In the genomic region with DNA sequence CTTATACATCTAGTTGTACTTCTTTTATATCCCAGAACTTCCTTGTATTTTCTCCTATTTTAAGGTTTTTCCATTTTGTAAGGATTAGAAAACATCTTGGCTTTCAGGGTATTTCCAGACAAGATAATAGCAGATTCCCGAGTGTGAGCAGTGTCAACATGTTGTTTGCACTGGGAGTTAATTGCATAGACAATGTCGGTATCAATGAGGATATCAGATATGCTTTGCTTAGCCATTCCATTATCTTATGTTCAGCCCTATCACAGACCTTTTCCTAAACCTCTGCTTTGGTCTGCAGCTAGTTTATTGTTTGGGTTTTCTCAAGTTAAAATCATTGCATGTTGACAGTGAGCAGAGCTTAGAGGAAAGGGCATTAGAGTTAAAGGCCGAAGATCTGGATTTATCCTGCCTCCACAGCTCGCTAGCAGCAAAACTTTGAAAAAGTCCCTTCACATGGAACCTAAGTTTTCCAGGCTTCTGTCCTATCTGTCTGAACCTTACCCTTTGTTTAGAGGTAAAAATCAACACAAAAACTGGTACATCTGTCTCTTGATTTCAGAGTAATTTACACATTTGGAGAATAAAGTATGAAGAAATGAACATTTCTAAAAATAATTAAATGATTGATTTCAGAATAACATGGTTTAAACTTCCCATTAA, we compare ENCODE assay signal across 21 cellular contexts.
DNase-seq lines count a peak whose midpoint lies in the region; ATAC-seq, FAIRE-seq and TF ChIP-seq lines count a peak whose summit lies in the region.
"Had no signal": no experiment of that assay in that cellular context is flagged by ENCODE, and none has a peak within 500 bp of the region (broad histone marks: within the 10 kb centered on the region; RNA-seq: fewer than 3 reads in every experiment).

No MANE protein-coding gene starts in this region.

- FAIRE-seq in HepG2 (lab: Jason Lieb, UNC) = no peak
- FAIRE-seq: GM12891, GM18507, H54 had no signal

- no peaks in the 10 kb centered on the region for H3F3A ChIP-seq in smooth muscle cell (ENCODE audit: low read depth)

- H3K36me3 ChIP-seq in liver (ENCODE audit: control insufficient read depth in 4 of 4, insufficient read depth in 3 of 4, low read depth in 1 of 4, low read length in 3 of 4) (no peaks in the 10 kb centered on the region), HepG2 (replicated peaks in 1 of 2; ENCODE audit: control insufficient read depth in 1 of 2, insufficient read depth in 2 of 2, low read length in 2 of 2) (no peaks in the 10 kb centered on the region), smooth muscle cell (ENCODE audit: low read depth) (no peaks in the 10 kb centered on the region), upper lobe of left lung (no peaks in the 10 kb centered on the region)
- H3K36me3 ChIP-seq: HAP-1 had no signal

- H4K20me1 ChIP-seq in HepG2 (ENCODE audit: insufficient read depth, low read length) = no peaks in the 10 kb centered on the region
- no peaks in the 10 kb centered on the region for H4K20me1 ChIP-seq in smooth muscle cell (ENCODE audit: low read depth)

- ATAC-seq in HepG2 = no peak
- peak; percentile 85 for ATAC-seq in left lobe of liver
- no peak for ATAC-seq in upper lobe of left lung (ENCODE audit: low FRiP score in 2 of 2)

- H3K4me1 ChIP-seq in liver (ENCODE audit: control insufficient read depth in 4 of 4, insufficient read depth in 4 of 4, low read length in 3 of 4) (peaks cover 0 to 6% (median 1%) of the 10 kb centered on the region in 4 donors), HepG2 (ENCODE audit: insufficient read depth, low read length) (peaks cover 7% of the 10 kb centered on the region; the same call in 1 of the 2 replicates), smooth muscle cell (ENCODE audit: low read depth) (peaks cover 8% of the 10 kb centered on the region), upper lobe of left lung (no peaks in the 10 kb centered on the region)
- H3K4me1 ChIP-seq: HAP-1 had no signal

- H3K4me2 ChIP-seq in HepG2 (ENCODE audit: low read depth, low read length) (no peak overlapping the region), smooth muscle cell (peak overlapping the region; percentile 6)

- TF ChIP-seq CTCF in liver (IDR thresholded peaks at IDR 0.05; ENCODE audit: low read depth, low read length, missing input control) (no peak), HepG2 (CRISPR knock-in tag; IDR thresholded peaks at IDR 0.05) (no peak), smooth muscle cell (IDR thresholded peaks at IDR 0.05; ENCODE audit: borderline replicate concordance, insufficient read depth, poor library complexity, severe bottlenecking) (no peak), upper lobe of left lung (IDR thresholded peaks at IDR 0.05) (no peak)

- TF ChIP-seq EP300 in HepG2 (IDR thresholded peaks at IDR 0.05; ENCODE audit: low read depth in 2 of 2, low read length in 2 of 2) = no peak
- TF ChIP-seq EP300 in HepG2 (CRISPR knock-in tag; IDR thresholded peaks at IDR 0.05; ENCODE audit: borderline replicate concordance) = no peak
- TF ChIP-seq EP300 in upper lobe of left lung (IDR thresholded peaks at IDR 0.05) = no peak

- CTCF ChIA-PET in HepG2 (lab: Yijun Ruan, JAX; ENCODE audit: low intra/inter-chr PET ratio, low total read pairs) = no interaction called here

- BruUV-seq in HepG2 (replicated peaks; lab: Mats Ljungman, UMichigan) = no TSS peak

- H3K4me3 ChIP-seq in liver (ENCODE audit: low read depth in 1 of 3, low read length in 3 of 3) (no peak overlapping the region), HepG2 (replicated peaks in 1 of 3; ENCODE audit: insufficient read depth in 1 of 3, low read depth in 2 of 3, low read length in 3 of 3) (no peak overlapping the region), smooth muscle cell (no peak overlapping the region), upper lobe of left lung (no peak overlapping the region)
- H3K4me3 ChIP-seq: HAP-1 had no signal

- H3K9me3 ChIP-seq in liver (ENCODE audit: control insufficient read depth in 4 of 4, low read length in 3 of 4) (no peaks in the 10 kb centered on the region), HepG2 (ENCODE audit: low read length) (no peaks in the 10 kb centered on the region), smooth muscle cell (replicated peaks; ENCODE audit: low read depth) (no peaks in the 10 kb centered on the region), upper lobe of left lung (no peaks in the 10 kb centered on the region)
- H3K9me3 ChIP-seq: HAP-1 had no signal

- H3K9ac ChIP-seq in liver (ENCODE audit: low read depth in 1 of 2, low read length in 2 of 2) = no peak overlapping the region
- H3K9ac ChIP-seq in HepG2 (ENCODE audit: insufficient read depth, low read depth, low read length) = no peak overlapping the region
- no peak overlapping the region for H3K9ac ChIP-seq in smooth muscle cell (ENCODE audit: low read depth)

- H2AFZ ChIP-seq in HepG2 (ENCODE audit: low read length) = no peak overlapping the region
- no peak overlapping the region for H2AFZ ChIP-seq in smooth muscle cell (ENCODE audit: low read depth)

- in situ Hi-C loops in HepG2 (cut with HindIII; ENCODE audit: extremely low pct_ligation_motif_present, low pct_unique_long_range_greater_than_20kb) = no loop called here

- no peak overlapping the region for H3K27ac ChIP-seq in liver (ENCODE audit: low read depth in 1 of 2, low read length in 2 of 2)
- H3K27ac ChIP-seq in HepG2 (ENCODE audit: extremely low read length, insufficient read depth, low read length) = no peak overlapping the region
- H3K27ac ChIP-seq in smooth muscle cell (ENCODE audit: low read depth) = no peak overlapping the region
- no peak overlapping the region for H3K27ac ChIP-seq in upper lobe of left lung

- 28% methylated on average over 4 of the region's 4 CpGs for WGBS in liver
- WGBS in HepG2 (ENCODE audit: low lambda C conversion rate) = 29% methylated on average over 4 of the region's 4 CpGs
- WGBS in smooth muscle cell (ENCODE audit: low lambda C conversion rate) = 24% methylated on average over 4 of the region's 4 CpGs
- 90 to 92% methylated on average over 4 of the region's 4 CpGs for WGBS in upper lobe of left lung, 2 donors

- DNase-seq in HepG2 (ENCODE audit: low spot score) (no peak), NCI-H146 treated with DMSO at 0.1 percent for 48 hours (lab: John Stamatoyannopoulos, UW; ENCODE audit: unreplicated experiment) (peak; percentile 86), left lobe of liver (ENCODE audit: low spot score) (no peak), smooth muscle cell (lab: John Stamatoyannopoulos, UW; ENCODE audit: unreplicated experiment) (no peak), upper lobe of left lung (no peak), NCI-H2171 (lab: John Stamatoyannopoulos, UW) (no peak)
- no peak for DNase-seq in activated CD4-positive, alpha-beta T cell treated with anti-CD3 and anti-CD28 coated beads for 4 hours
- DNase-seq: C1 segment of cervical spinal cord; Calu3; CD4-positive, alpha-beta memory T cell; COR-L47; DMS53; DMS79 treated with DMSO at 0.1 percent for 48 hours; GF-D8; GOT3; HFFc6 had no signal

- TF ChIP-seq POLR2A in HepG2 (IDR thresholded peaks at IDR 0.05; ENCODE audit: insufficient read depth in 1 of 2, low read depth in 2 of 2, low read length in 2 of 2) (no peak), upper lobe of left lung (IDR thresholded peaks at IDR 0.05) (no peak)

- POLR2A ChIA-PET in HepG2 (lab: Yijun Ruan, JAX) = no interaction called here

- TF ChIP-seq RAD21 in liver (IDR thresholded peaks at IDR 0.05) (no peak), HepG2 (CRISPR knock-in tag; IDR thresholded peaks at IDR 0.05) (no peak)

- H3K79me2 ChIP-seq in HepG2 (ENCODE audit: insufficient read depth, low read length) = no peaks in the 10 kb centered on the region
- H3K79me2 ChIP-seq in smooth muscle cell (ENCODE audit: low read depth) = no peaks in the 10 kb centered on the region

- intact Hi-C loops in HepG2 (cut with micrococcal nuclease; ENCODE audit: unreplicated experiment) = no loop called here

- no peaks in the 10 kb centered on the region for H3K27me3 ChIP-seq in liver (ENCODE audit: control insufficient read depth in 4 of 4, insufficient read depth in 4 of 4, low read length in 3 of 4)
- no peaks in the 10 kb centered on the region for H3K27me3 ChIP-seq in HepG2 (ENCODE audit: control insufficient read depth in 1 of 2, insufficient read depth in 2 of 2, low read length in 2 of 2)
- no peaks in the 10 kb centered on the region for H3K27me3 ChIP-seq in smooth muscle cell (ENCODE audit: low read depth)
- no peaks in the 10 kb centered on the region for H3K27me3 ChIP-seq in upper lobe of left lung

TF ChIP-seq in liver, 16 proteins besides CTCF, POLR2A, EP300 and RAD21 (continues in another document):
- TF ChIP-seq HNF4A (conservative IDR thresholded peaks at IDR 0.05) = peak; percentile 36 to 53

TF ChIP-seq in HepG2, 621 proteins besides CTCF, POLR2A, EP300 and RAD21 (continues in another document):
- no peak for TF ChIP-seq SP2 (CRISPR knock-in tag; IDR thresholded peaks at IDR 0.05)
- no peak for TF ChIP-seq MAF1 (CRISPR knock-in tag; IDR thresholded peaks at IDR 0.05; ENCODE audit: borderline replicate concordance)
- no peak for TF ChIP-seq MATR3 (CRISPR knock-in tag; IDR thresholded peaks at IDR 0.05)
- TF ChIP-seq TSC22D2 (CRISPR knock-in tag; IDR thresholded peaks at IDR 0.05; ENCODE audit: borderline replicate concordance) = no peak
- TF ChIP-seq GATA4 (IDR thresholded peaks at IDR 0.05; ENCODE audit: borderline replicate concordance, low read depth) = no peak
- TF ChIP-seq NCOA1 (CRISPR knock-in tag; IDR thresholded peaks at IDR 0.05) = no peak
- no peak for TF ChIP-seq ZFYVE20 (CRISPR knock-in tag; IDR thresholded peaks at IDR 0.05; ENCODE audit: borderline replicate concordance, low read depth)
- no peak for TF ChIP-seq SAP130 (CRISPR knock-in tag; IDR thresholded peaks at IDR 0.05; ENCODE audit: low read depth)
- no peak for TF ChIP-seq REL (CRISPR knock-in tag; conservative IDR thresholded peaks at IDR 0.05)
- TF ChIP-seq, protein P1, sequence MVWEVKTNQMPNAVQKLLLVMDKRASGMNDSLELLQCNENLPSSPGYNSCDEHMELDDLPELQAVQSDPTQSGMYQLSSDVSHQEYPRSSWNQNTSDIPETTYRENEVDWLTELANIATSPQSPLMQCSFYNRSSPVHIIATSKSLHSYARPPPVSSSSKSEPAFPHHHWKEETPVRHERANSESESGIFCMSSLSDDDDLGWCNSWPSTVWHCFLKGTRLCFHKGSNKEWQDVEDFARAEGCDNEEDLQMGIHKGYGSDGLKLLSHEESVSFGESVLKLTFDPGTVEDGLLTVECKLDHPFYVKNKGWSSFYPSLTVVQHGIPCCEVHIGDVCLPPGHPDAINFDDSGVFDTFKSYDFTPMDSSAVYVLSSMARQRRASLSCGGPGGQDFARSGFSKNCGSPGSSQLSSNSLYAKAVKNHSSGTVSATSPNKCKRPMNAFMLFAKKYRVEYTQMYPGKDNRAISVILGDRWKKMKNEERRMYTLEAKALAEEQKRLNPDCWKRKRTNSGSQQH (CRISPR knock-in tag; IDR thresholded peaks at IDR 0.05; ENCODE audit: low read depth) = no peak
